ENCODE assay signal across 28 cellular contexts in the genomic region with DNA sequence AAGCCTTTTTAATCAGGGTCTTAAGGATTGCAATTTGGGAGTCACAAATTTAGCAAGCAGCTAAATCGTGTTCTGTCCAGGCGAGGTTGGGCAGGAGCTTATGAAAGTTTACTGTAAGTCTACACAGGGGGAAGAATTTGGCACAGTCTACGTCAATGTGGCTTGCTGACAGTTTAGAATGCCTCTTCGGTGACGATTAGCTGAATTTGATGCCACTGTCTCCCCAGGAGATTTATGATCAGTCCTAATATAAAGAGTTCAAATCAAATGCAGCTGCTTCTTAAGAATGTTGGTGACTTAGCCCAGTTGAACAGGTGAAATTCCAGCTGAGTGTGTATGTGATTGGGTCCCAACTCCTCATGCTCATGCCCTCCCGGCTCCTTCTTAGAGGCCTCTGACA.
"Had no signal": no experiment of that assay in that cellular context is flagged by ENCODE, and none has a peak within 500 bp of the region (broad histone marks: within the 10 kb centered on the region; RNA-seq: fewer than 3 reads in every experiment).

No MANE protein-coding gene starts in this region.

- H3K36me3 Mint-ChIP-seq: activated naive CD8-positive, alpha-beta T cell treated with anti-CD3 and anti-CD28 coated beads for 36 hours had no signal

- H3K4me3 Mint-ChIP-seq: activated CD4-positive, alpha-beta T cell treated with anti-CD3 and anti-CD28 coated beads, Interleukin-2, amount 10 ng/mL, durations not matched to agents 24 days and 14 days; activated CD8-positive, alpha-beta T cell treated with anti-CD3 and anti-CD28 coated beads for 36 hours; activated naive CD8-positive, alpha-beta T cell treated with anti-CD3 and anti-CD28 coated beads for 36 hours; activated T-cell treated with anti-CD3 and anti-CD28 coated beads, Interleukin-2, amount 50 U/mL, for 72 hours; activated T-helper 17 cell treated with anti-CD3 and anti-CD28 coated beads, Interleukin-2, amount 50 U/mL, for 72 hours; central memory CD8-positive, alpha-beta T cell; T-helper 1 cell treated with Interleukin-12 subunit alpha and Interleukin-12 subunit beta and Interleukin-4 antibody, amounts not matched to agents 30 μg/mL and 1 μg/mL, for 36 hours; T-helper 2 cell treated with Interferon-gamma antibody and Interleukin-4, amounts not matched to agents 5 μg/mL and 100 μg/mL, for 36 hours had no signal

- H3K27me3 ChIP-seq: ascending aorta, cardiac muscle cell had no signal

- H3K4me3 ChIP-seq: ascending aorta, cardiac muscle cell had no signal

- FAIRE-seq: TTC549 had no signal

- H3K27ac Mint-ChIP-seq: activated CD4-positive, alpha-beta T cell treated with anti-CD3 and anti-CD28 coated beads, Interleukin-2, amount 10 ng/mL, durations not matched to agents 24 days and 14 days; activated CD8-positive, alpha-beta T cell treated with anti-CD3 and anti-CD28 coated beads for 36 hours; activated naive CD8-positive, alpha-beta T cell treated with anti-CD3 and anti-CD28 coated beads for 36 hours; activated T-cell treated with anti-CD3 and anti-CD28 coated beads, Interleukin-2, amount 50 U/mL, for 72 hours; activated T-helper 17 cell treated with anti-CD3 and anti-CD28 coated beads, Interleukin-2, amount 50 U/mL, for 72 hours; T-helper 1 cell treated with Interleukin-12 subunit alpha and Interleukin-12 subunit beta and Interleukin-4 antibody, amounts not matched to agents 30 μg/mL and 1 μg/mL, for 36 hours; T-helper 2 cell treated with Interferon-gamma antibody and Interleukin-4, amounts not matched to agents 5 μg/mL and 100 μg/mL, for 36 hours had no signal

- DNase-seq: activated CD4-positive, alpha-beta T cell treated with anti-CD3 and anti-CD28 coated beads, Interleukin-2, amount 10 ng/mL, durations not matched to agents 24 days and 14 days; activated CD4-positive, alpha-beta T cell treated with anti-CD3 and anti-CD28 coated beads, Interleukin-2, amount 50 U/mL, for 4 hours; activated CD8-positive, alpha-beta T cell treated with anti-CD3 and anti-CD28 coated beads for 36 hours; activated effector memory CD4-positive, alpha-beta T cell treated with anti-CD3 and anti-CD28 coated beads, Interleukin-2, amount 50 U/mL, for 16 hours; activated naive CD4-positive, alpha-beta T cell; activated naive CD4-positive, alpha-beta T cell treated with anti-CD3 and anti-CD28 coated beads, Interleukin-2, amount 50 U/mL, for 16 hours; activated naive CD8-positive, alpha-beta T cell treated with anti-CD3 and anti-CD28 coated beads for 36 hours; activated T-cell treated with anti-CD3 and anti-CD28 coated beads, Interleukin-2, amount 50 U/mL, for 1 hour; activated T-cell treated with anti-CD3 and anti-CD28 coated beads, Interleukin-2, amount 50 U/mL, for 72 hours; amniotic stem cell; Karpas-422; MM.1S; MV-4-11; NCI-H1092; NCI-H1436 treated with DMSO at 0.1 percent for 48 hours; NCI-H1694 treated with DMSO at 0.1 percent for 48 hours; NCI-H2029; NCI-H345; NCI-H524 treated with DMSO at 0.1 percent for 48 hours; SIG-M5 had no signal

- H3K27ac ChIP-seq: ascending aorta, cardiac muscle cell had no signal

- H3K9me3 Mint-ChIP-seq: activated CD4-positive, alpha-beta T cell treated with anti-CD3 and anti-CD28 coated beads, Interleukin-2, amount 10 ng/mL, durations not matched to agents 24 days and 14 days; activated CD8-positive, alpha-beta T cell treated with anti-CD3 and anti-CD28 coated beads for 36 hours; activated naive CD8-positive, alpha-beta T cell treated with anti-CD3 and anti-CD28 coated beads for 36 hours; activated T-cell treated with anti-CD3 and anti-CD28 coated beads, Interleukin-2, amount 50 U/mL, for 72 hours; activated T-helper 17 cell treated with anti-CD3 and anti-CD28 coated beads, Interleukin-2, amount 50 U/mL, for 72 hours; central memory CD8-positive, alpha-beta T cell; T-helper 1 cell treated with Interleukin-12 subunit alpha and Interleukin-12 subunit beta and Interleukin-4 antibody, amounts not matched to agents 30 μg/mL and 1 μg/mL, for 36 hours; T-helper 2 cell treated with Interferon-gamma antibody and Interleukin-4, amounts not matched to agents 5 μg/mL and 100 μg/mL, for 36 hours had no signal

- H3K36me3 ChIP-seq: ascending aorta, cardiac muscle cell had no signal

- H3K4me1 ChIP-seq: ascending aorta had no signal

- H3K9me3 ChIP-seq: ascending aorta had no signal

- ATAC-seq: activated CD8-positive, alpha-beta T cell treated with anti-CD3 and anti-CD28 coated beads for 36 hours; activated T-cell treated with anti-CD3 and anti-CD28 coated beads, Interleukin-2, amount 50 U/mL, for 72 hours; activated T-helper 17 cell treated with anti-CD3 and anti-CD28 coated beads, Interleukin-2, amount 50 U/mL, for 72 hours; Panc1 had no signal

- H3K27me3 Mint-ChIP-seq: activated CD8-positive, alpha-beta T cell treated with anti-CD3 and anti-CD28 coated beads for 36 hours; activated T-helper 17 cell treated with anti-CD3 and anti-CD28 coated beads, Interleukin-2, amount 50 U/mL, for 72 hours; central memory CD8-positive, alpha-beta T cell had no signal

- H3K4me1 Mint-ChIP-seq: activated naive CD8-positive, alpha-beta T cell treated with anti-CD3 and anti-CD28 coated beads for 36 hours; activated T-helper 17 cell treated with anti-CD3 and anti-CD28 coated beads, Interleukin-2, amount 50 U/mL, for 72 hours had no signal
